In the genomic region with DNA sequence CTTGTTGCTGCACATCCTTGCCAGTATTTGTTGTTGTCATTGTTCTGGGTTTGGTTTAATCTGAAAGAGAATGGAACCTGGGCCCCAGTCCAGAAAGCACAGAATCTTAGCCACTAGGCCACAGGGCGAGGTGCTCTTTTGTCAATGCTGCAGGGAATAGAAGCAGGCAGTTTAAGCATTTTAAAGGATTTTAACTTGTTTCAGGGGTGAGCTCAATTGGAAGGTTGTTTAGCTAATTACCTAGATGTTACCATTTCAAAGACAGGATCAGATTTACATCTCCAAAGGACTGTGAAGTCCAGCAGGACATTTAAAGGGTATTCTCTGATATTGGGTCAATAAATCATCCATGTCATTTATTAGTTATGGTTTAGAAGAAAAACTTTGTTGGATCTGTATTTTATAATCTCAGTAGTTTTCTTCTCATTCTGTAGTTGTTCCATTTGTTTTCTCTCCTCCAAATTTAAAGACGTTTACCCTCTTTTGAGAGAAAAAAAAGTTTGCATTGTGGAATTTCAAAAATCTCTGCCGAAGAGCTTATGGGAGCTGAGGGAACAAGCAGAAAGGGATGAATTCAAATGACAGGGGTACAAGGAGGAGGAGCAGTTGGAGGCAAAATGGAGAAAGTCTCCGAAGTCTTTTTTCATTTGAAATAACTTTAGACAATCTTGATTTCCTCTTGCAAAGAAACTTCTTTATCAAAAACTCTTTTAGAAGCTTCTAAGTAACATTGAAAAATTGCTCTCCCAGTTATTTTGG, we compare ENCODE assay signal across 21 cellular contexts.
"Had no signal": no experiment of that assay in that cellular context is flagged by ENCODE, and none has a peak within 500 bp of the region (broad histone marks: within the 10 kb centered on the region; RNA-seq: fewer than 3 reads in every experiment).

No MANE protein-coding gene starts in this region.

- H3K4me3 ChIP-seq: colonic mucosa, dorsolateral prefrontal cortex, esophagus squamous epithelium, gastrocnemius medialis, right lobe of liver, skin epidermis, tibial artery had no signal

- H3K9me3 ChIP-seq: colonic mucosa, esophagus squamous epithelium, gastrocnemius medialis, right lobe of liver, tibial artery had no signal

- H3K36me3 ChIP-seq: colonic mucosa, esophagus squamous epithelium, gastrocnemius medialis, right lobe of liver, tibial artery had no signal

- ATAC-seq: gastrocnemius medialis; left colon; stimulated activated naive CD8-positive, alpha-beta T cell treated with anti-CD3 and anti-CD28 coated beads, Interleukin-15, amount 100 ng/mL, for 72 hours had no signal

- H3K4me1 ChIP-seq: colonic mucosa, esophagus squamous epithelium, gastrocnemius medialis, right lobe of liver, tibial artery had no signal

- H3K27ac ChIP-seq: colonic mucosa, dorsolateral prefrontal cortex, esophagus squamous epithelium, gastrocnemius medialis, right lobe of liver, skin epidermis, tibial artery had no signal

- DNase-seq: activated CD4-positive, alpha-beta memory T cell treated with anti-CD3 and anti-CD28 coated beads for 36 hours; activated CD4-positive, alpha-beta T cell treated with anti-CD3 and anti-CD28 coated beads for 4 hours; activated CD4-positive, CD25-positive, alpha-beta regulatory T cell; activated naive CD4-positive, alpha-beta T cell treated with Interleukin-2 at 50 U/mL for 16 hours; activated naive CD8-positive, alpha-beta T cell treated with anti-CD3 and anti-CD28 coated beads for 36 hours; activated T-cell treated with anti-CD3 and anti-CD28 coated beads, Interleukin-2, amount 50 U/mL, for 48 hours; colonic mucosa; dorsolateral prefrontal cortex; esophagus squamous epithelium; gastrocnemius medialis; head of caudate nucleus; hypothalamus; left colon; naive B cell; occipital lobe; right lobe of liver; stimulated activated CD4-positive, alpha-beta T cell treated with anti-CD3 and anti-CD28 coated beads, Interleukin-1b, Interleukin-23, amount 100 ng/mL, for 48 hours; stimulated activated naive CD8-positive, alpha-beta T cell treated with anti-CD3 and anti-CD28 coated beads, Interleukin-15, amount 100 ng/mL, for 72 hours; T1000; tibial artery had no signal

- H3K27me3 ChIP-seq: colonic mucosa, esophagus squamous epithelium, right lobe of liver, tibial artery had no signal
